ENCODE assay signal across 8 cellular contexts in genomic region chr19:11355160-11356073, GRCh38. TPM values are rescaled to one million over a fixed set of nuclear protein-coding genes. Genes with fewer than 3 reads are reported as not detected.
DNase-seq lines count a peak whose midpoint lies in the region; ATAC-seq, FAIRE-seq and TF ChIP-seq lines count a peak whose summit lies in the region.

A gene with protein sequence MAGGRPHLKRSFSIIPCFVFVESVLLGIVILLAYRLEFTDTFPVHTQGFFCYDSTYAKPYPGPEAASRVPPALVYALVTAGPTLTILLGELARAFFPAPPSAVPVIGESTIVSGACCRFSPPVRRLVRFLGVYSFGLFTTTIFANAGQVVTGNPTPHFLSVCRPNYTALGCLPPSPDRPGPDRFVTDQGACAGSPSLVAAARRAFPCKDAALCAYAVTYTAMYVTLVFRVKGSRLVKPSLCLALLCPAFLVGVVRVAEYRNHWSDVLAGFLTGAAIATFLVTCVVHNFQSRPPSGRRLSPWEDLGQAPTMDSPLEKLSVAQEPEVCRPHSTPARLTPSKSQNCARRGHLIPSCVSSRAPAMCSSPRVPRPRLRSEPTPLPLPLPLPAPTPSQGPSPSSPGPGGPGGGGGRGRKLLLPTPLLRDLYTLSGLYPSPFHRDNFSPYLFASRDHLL (plus strand): TSS chr19:11355432. CDS start chr19:11357674, 2,242 bp downstream.

- peak; percentile 80 for FAIRE-seq in G401.6 (lab: Jason Lieb, UNC)

- no peaks in the 10 kb centered on the region for H4K20me1 ChIP-seq in neural cell (ENCODE audit: insufficient read depth)

- H3K4me1 ChIP-seq in SJSA1 (replicated peaks) = peaks cover 6% of the 10 kb centered on the region

- no peak for TF ChIP-seq CTCF in foreskin fibroblast (IDR thresholded peaks at IDR 0.05; ENCODE audit: low read depth, low read length)
- TF ChIP-seq CTCF in neural cell (IDR thresholded peaks at IDR 0.05; ENCODE audit: poor library complexity, severe bottlenecking) = no peak

- peaks cover 10% of the 10 kb centered on the region for H3K79me2 ChIP-seq in neural cell (replicated peaks; ENCODE audit: insufficient read depth, low read length)

- ATAC-seq in stimulated activated naive CD8-positive, alpha-beta T cell treated with anti-CD3 and anti-CD28 coated beads, Interleukin-15, Interleukin-2, amounts not matched to agents 100 U/mL and 50 U/mL, for 24 hours = peak; percentile 77
- ATAC-seq in GM19328 (IDR thresholded peaks at IDR 0.05; ENCODE audit: unreplicated experiment) = no peak

- peak within 1 kb of the TSS; percentile 92 for H3K9ac ChIP-seq in neural cell (ENCODE audit: low read length)

- TF ChIP-seq RAD21 in neural cell (conservative IDR thresholded peaks at IDR 0.05) = peak; percentile 15

- DNase-seq in LoVo (ENCODE audit: low spot score) (peak; percentile 87), SJSA1 (ENCODE audit: low read depth in 1 of 2, low spot score in 2 of 2) (peak; percentile 80 to 92), foreskin fibroblast (peak; percentile 87 to 96)
- DNase-seq in activated gamma-delta T cell treated with anti-CD3 and anti-CD28 coated beads, Interleukin-2, amount 50 U/mL, for 16 hours (ENCODE audit: low read depth) = peak; percentile 66
- DNase-seq in stimulated activated naive CD8-positive, alpha-beta T cell treated with anti-CD3 and anti-CD28 coated beads, Interleukin-15, Interleukin-2, amounts not matched to agents 100 U/mL and 50 U/mL, for 24 hours = peak; percentile 87

- no peaks in the 10 kb centered on the region for H3K9me2 ChIP-seq in neural cell (ENCODE audit: insufficient read depth, low read length)

- H3K9me3 ChIP-seq in SJSA1 (replicated peaks) = no peaks in the 10 kb centered on the region
- H3K9me3 ChIP-seq in neural cell (ENCODE audit: low read length) = no peaks in the 10 kb centered on the region

- no peaks in the 10 kb centered on the region for H3F3A ChIP-seq in neural cell (ENCODE audit: insufficient read depth, low read length, poor library complexity, severe bottlenecking)

- TF ChIP-seq EP300 in neural cell (conservative IDR thresholded peaks at IDR 0.05; ENCODE audit: poor library complexity, severe bottlenecking) = no peak

- H3K4me3 ChIP-seq in SJSA1 (peak within 1 kb of the TSS; percentile 51), foreskin fibroblast (ENCODE audit: low read depth in 1 of 2, low read length in 2 of 2) (peak within 1 kb of the TSS; percentile 63 to 98), neural cell (ENCODE audit: low read length) (peak within 1 kb of the TSS; percentile 81)

- H3K4me2 ChIP-seq in neural cell (ENCODE audit: low read length) = peak within 1 kb of the TSS; percentile 61

- H3K27ac ChIP-seq in SJSA1 = no peak within 1 kb of the TSS
- peak within 1 kb of the TSS; percentile 62 for H3K27ac ChIP-seq in neural cell (ENCODE audit: low read length)

- H3K36me3 ChIP-seq in SJSA1 (peaks cover 4% of the 10 kb centered on the region; the same call in 1 of the 2 replicates), neural cell (ENCODE audit: insufficient read depth, low read length) (peaks cover 6% of the 10 kb centered on the region)

- H3K27me3 ChIP-seq in SJSA1 (replicated peaks) = no peaks in the 10 kb centered on the region
- H3K27me3 ChIP-seq in neural cell (ENCODE audit: insufficient read depth, low read depth, low read length) = no peaks in the 10 kb centered on the region

- H2AFZ ChIP-seq in neural cell (ENCODE audit: low read depth, low read length) = no peak within 1 kb of the TSS

TF ChIP-seq in neural cell, 6 proteins besides CTCF, POLR2A, EP300 and RAD21:
- TF ChIP-seq EZH2 (IDR thresholded peaks at IDR 0.05; ENCODE audit: borderline replicate concordance, insufficient read depth, low read length, poor library complexity, severe bottlenecking) = no peak
- TF ChIP-seq SMC3 (conservative IDR thresholded peaks at IDR 0.05; ENCODE audit: poor library complexity) = peak; percentile 39
- TF ChIP-seq MXI1 (conservative IDR thresholded peaks at IDR 0.05; ENCODE audit: poor library complexity, severe bottlenecking) = peak; percentile 43
- TF ChIP-seq POLR2AphosphoS5 (IDR thresholded peaks at IDR 0.05) = peak; percentile 89
- peak; percentile 57 for TF ChIP-seq REST (IDR thresholded peaks at IDR 0.05; ENCODE audit: borderline replicate concordance)
- no peak for TF ChIP-seq TAF1 (IDR thresholded peaks at IDR 0.05; ENCODE audit: low read depth)

RNA-seq across cellular contexts. Expression of the gene that starts here (rescaled TPM):
- total RNA-seq in SJSA1 (2014; rRNA removed; shearing (Covaris generic)) = 22.3 and 22.5 TPM in 2 replicates
- polyA plus RNA-seq in neural cell = 44.1 and 47.6 TPM in 2 replicates
- polyA minus RNA-seq in neural cell = 56.3 and 64.0 TPM in 2 replicates
